Comparison of ENCODE assay signal across 8 cellular contexts in genomic region chr9:33473216-33473615, GRCh38. TPM values are rescaled to one million over a fixed set of nuclear protein-coding genes. Genes with fewer than 3 reads are reported as not detected.
DNase-seq lines count a peak whose midpoint lies in the region; ATAC-seq, FAIRE-seq and TF ChIP-seq lines count a peak whose summit lies in the region.

No MANE protein-coding gene starts in this region.

- WGBS in HepG2 (ENCODE audit: low lambda C conversion rate) = 1% methylated on average over 12 of the region's 14 CpGs
- 0 to 1% methylated on average over 13 to 14 of the region's 14 CpGs for WGBS in tibial nerve, 2 donors

- H3K79me2 ChIP-seq in astrocyte (ENCODE audit: insufficient read depth, low read length) (peaks cover 40% of the 10 kb centered on the region), HepG2 (ENCODE audit: insufficient read depth, low read length) (peaks cover 18% of the 10 kb centered on the region)

- peaks cover 28% of the 10 kb centered on the region for H4K20me1 ChIP-seq in astrocyte (ENCODE audit: insufficient read depth, low read length)
- H4K20me1 ChIP-seq in HepG2 (ENCODE audit: insufficient read depth, low read length) = no peaks in the 10 kb centered on the region

- H3K4me1 Mint-ChIP-seq in activated CD4-positive, alpha-beta T cell treated with anti-CD3 and anti-CD28 coated beads for 36 hours = peaks cover 22% of the 10 kb centered on the region
- H3K4me1 Mint-ChIP-seq in astrocyte (ENCODE audit: low read depth, unreplicated experiment) = peaks cover 11% of the 10 kb centered on the region

- H3K9ac ChIP-seq in astrocyte (ENCODE audit: low read length) (peak overlapping the region; percentile 89), HepG2 (ENCODE audit: insufficient read depth, low read depth, low read length) (peak overlapping the region; percentile 79)

- H3K27me3 ChIP-seq in astrocyte (ENCODE audit: insufficient read depth, low read length) (no peaks in the 10 kb centered on the region), HepG2 (ENCODE audit: control insufficient read depth in 1 of 2, insufficient read depth in 2 of 2, low read length in 2 of 2) (no peaks in the 10 kb centered on the region; a peak in 1 of 5 replicates), tibial nerve (no peaks in the 10 kb centered on the region)

- H3K27ac Mint-ChIP-seq in activated CD4-positive, alpha-beta T cell treated with anti-CD3 and anti-CD28 coated beads for 36 hours = peak overlapping the region; percentile 95
- H3K27ac Mint-ChIP-seq in astrocyte (ENCODE audit: unreplicated experiment) = peak overlapping the region; percentile 96

- peak overlapping the region; percentile 100 for H3K4me3 Mint-ChIP-seq in activated CD4-positive, alpha-beta T cell treated with anti-CD3 and anti-CD28 coated beads for 36 hours
- peak overlapping the region; percentile 100 for H3K4me3 Mint-ChIP-seq in astrocyte (ENCODE audit: unreplicated experiment)

- in situ Hi-C loops in HepG2 (cut with HindIII; ENCODE audit: extremely low pct_ligation_motif_present, low pct_unique_long_range_greater_than_20kb) = no loop called here

- no peak for TF ChIP-seq EP300 in HepG2 (IDR thresholded peaks at IDR 0.05; ENCODE audit: low read depth in 2 of 2, low read length in 2 of 2)
- TF ChIP-seq EP300 in HepG2 (CRISPR knock-in tag; IDR thresholded peaks at IDR 0.05; ENCODE audit: borderline replicate concordance) = no peak
- TF ChIP-seq EP300 in tibial nerve (IDR thresholded peaks at IDR 0.05) = no peak

- POLR2A ChIA-PET in activated CD4-positive, alpha-beta T cell treated with anti-CD3 and anti-CD28 coated beads for 36 hours (lab: Charles Lee) = interaction anchor here (0.7 to 1.6 kb wide), 9 partner anchors 9 to 448 kb away, joined by 3 to 11 read pairs (median 3); partner anchors contain the start of genes AQP3 and DNAJA1
- POLR2A ChIA-PET in HepG2 (lab: Yijun Ruan, JAX) = interaction anchor here (0.8 to 2.9 kb wide), 21 partner anchors 9 to 209 kb away, joined by 3 to 17 read pairs (median 5); partner anchors contain the start of genes AQP3, BAG1, CHMP5 and NFX1

- H2AFZ ChIP-seq in astrocyte (ENCODE audit: low read depth, low read length) = peak overlapping the region; percentile 75
- H2AFZ ChIP-seq in HepG2 (ENCODE audit: low read length) = no peak overlapping the region

- no peaks in the 10 kb centered on the region for H3K27me3 Mint-ChIP-seq in activated CD4-positive, alpha-beta T cell treated with anti-CD3 and anti-CD28 coated beads for 36 hours
- no peaks in the 10 kb centered on the region for H3K27me3 Mint-ChIP-seq in astrocyte (ENCODE audit: low read depth, unreplicated experiment)

- DNase-seq in activated CD4-positive, alpha-beta T cell treated with anti-CD3 and anti-CD28 coated beads for 36 hours = no peak
- DNase-seq in activated CD4-positive, alpha-beta T cell treated with anti-CD3 and anti-CD28 coated beads, Interleukin-2, amount 50 U/mL, for 1 hour = no peak
- DNase-seq in astrocyte (ENCODE audit: low read depth) (no peak), HepG2 (ENCODE audit: low spot score) (no peak), tibial nerve (ENCODE audit: low spot score in 2 of 2) (no peak), GF-D8 (lab: John Stamatoyannopoulos, UW) (no peak), pons (ENCODE audit: low spot score) (no peak)

- H3K36me3 ChIP-seq in astrocyte (ENCODE audit: insufficient read depth, low read length) (peaks cover 25% of the 10 kb centered on the region), HepG2 (replicated peaks in 1 of 2; ENCODE audit: control insufficient read depth in 1 of 2, insufficient read depth in 2 of 2, low read length in 2 of 2) (peaks cover 18 to 31% of the 10 kb centered on the region in 2 experiments; a peak in 4 of 5 replicates), tibial nerve (peaks cover 0 to 49% (median 17%) of the 10 kb centered on the region in 3 donors)

- TF ChIP-seq POLR2A in HepG2 (IDR thresholded peaks at IDR 0.05; ENCODE audit: insufficient read depth in 1 of 2, low read depth in 2 of 2, low read length in 2 of 2) = no peak
- TF ChIP-seq POLR2A in tibial nerve (IDR thresholded peaks at IDR 0.05) = no peak

- no peak for ATAC-seq in activated CD4-positive, alpha-beta T cell treated with anti-CD3 and anti-CD28 coated beads for 36 hours
- ATAC-seq in HepG2 = peak; percentile 26
- ATAC-seq in GM21737 (IDR thresholded peaks at IDR 0.05; ENCODE audit: unreplicated experiment) = no peak

- H3K27ac ChIP-seq in astrocyte (ENCODE audit: low read depth, low read length) (peak overlapping the region; percentile 52), HepG2 (ENCODE audit: extremely low read length, insufficient read depth, low read length) (peak overlapping the region; percentile 30), tibial nerve (peak overlapping the region; percentile 16 to 87 (median 34))

- FAIRE-seq in astrocyte (lab: Jason Lieb, UNC) (no peak), HepG2 (lab: Jason Lieb, UNC) (no peak)

- H3K4me1 ChIP-seq in astrocyte (ENCODE audit: insufficient read depth, low read length) (peaks cover 24% of the 10 kb centered on the region), HepG2 (ENCODE audit: insufficient read depth, low read length) (peaks cover 17% of the 10 kb centered on the region), tibial nerve (peaks cover 0 to 23% (median 13%) of the 10 kb centered on the region in 4 donors)

- H3K4me2 ChIP-seq in astrocyte (ENCODE audit: low read length) (peak overlapping the region; percentile 98), HepG2 (ENCODE audit: low read depth, low read length) (peak overlapping the region; percentile 92)

- TSS peak; percentile 79 for BruUV-seq in HepG2 (replicated peaks; lab: Mats Ljungman, UMichigan)

- CTCF ChIA-PET in activated CD4-positive, alpha-beta T cell treated with anti-CD3 and anti-CD28 coated beads for 36 hours (lab: Charles Lee) = interaction anchor here (0.7 to 3.5 kb wide), 19 partner anchors 13 to 406 kb away, joined by 3 to 27 read pairs (median 5); partner anchors contain the start of gene AQP3
- CTCF ChIA-PET in HepG2 (lab: Yijun Ruan, JAX; ENCODE audit: low intra/inter-chr PET ratio, low total read pairs) = no interaction called here

- H3K36me3 Mint-ChIP-seq in activated CD4-positive, alpha-beta T cell treated with anti-CD3 and anti-CD28 coated beads for 36 hours (ENCODE audit: low read depth) = peaks cover 34% of the 10 kb centered on the region
- peaks cover 14% of the 10 kb centered on the region for H3K36me3 Mint-ChIP-seq in astrocyte (ENCODE audit: low read depth, unreplicated experiment)

- no peaks in the 10 kb centered on the region for H3K9me3 Mint-ChIP-seq in activated CD4-positive, alpha-beta T cell treated with anti-CD3 and anti-CD28 coated beads for 36 hours (ENCODE audit: low read depth)
- no peaks in the 10 kb centered on the region for H3K9me3 Mint-ChIP-seq in astrocyte (ENCODE audit: unreplicated experiment)

- no peak for TF ChIP-seq RAD21 in HepG2 (CRISPR knock-in tag; IDR thresholded peaks at IDR 0.05)

- no peaks in the 10 kb centered on the region for H3K9me3 ChIP-seq in astrocyte (ENCODE audit: insufficient read depth, low read depth, low read length)
- no peaks in the 10 kb centered on the region for H3K9me3 ChIP-seq in HepG2 (ENCODE audit: low read length)
- no peaks in the 10 kb centered on the region for H3K9me3 ChIP-seq in tibial nerve

- no peak for TF ChIP-seq CTCF in astrocyte (IDR thresholded peaks at IDR 0.05; ENCODE audit: insufficient read depth, low read depth, low read length)
- no peak for TF ChIP-seq CTCF in HepG2 (CRISPR knock-in tag; IDR thresholded peaks at IDR 0.05)
- TF ChIP-seq CTCF in tibial nerve (IDR thresholded peaks at IDR 0.05) = no peak

- peak overlapping the region; percentile 97 for H3K4me3 ChIP-seq in astrocyte (ENCODE audit: insufficient read depth, low read depth, low read length)
- H3K4me3 ChIP-seq in HepG2 (replicated peaks in 1 of 3; ENCODE audit: insufficient read depth in 1 of 3, low read depth in 2 of 3, low read length in 3 of 3) = peak overlapping the region; percentile 69 to 93 (median 86)
- H3K4me3 ChIP-seq in tibial nerve = peak overlapping the region; percentile 62 to 84 (median 80)

- intact Hi-C loops in activated CD4-positive, alpha-beta T cell treated with anti-CD3 and anti-CD28 coated beads for 36 hours (cut with DNase I, micrococcal nuclease) = loop anchor here (1.0 to 10.0 kb wide), 7 partner anchors 26 to 702 kb away; partner anchors contain the start of genes AQP3 (in 2 of the 2), B4GALT1 (in 1 of the 2), BAG1 (in 1 of the 2) and NFX1 (in 1 of the 2)
- intact Hi-C loops in HepG2 (cut with micrococcal nuclease; ENCODE audit: unreplicated experiment) = loop anchor here (2.0 kb wide), 1 partner anchor 182 kb away; the partner anchor contains the start of gene NFX1

RNA-seq across cellular contexts. Expression of gene NOL6, which starts 0.5 kb away (rescaled TPM):
- 10 to 100 TPM; 39.0 to 39.4 TPM for total RNA-seq in activated CD4-positive, alpha-beta T cell treated with anti-CD3 and anti-CD28 coated beads for 36 hours
- total RNA-seq in astrocyte (57.2 and 60.1 TPM in 2 replicates), HepG2 (2016; rRNA removed; fragmentation: Illumina TruSeq; extraction: Trizol) (28.6 and 30.2 TPM in 2 replicates), tibial nerve (10 to 100 TPM; 25.7 to 37.2 (median 27.9) TPM)
- total RNA-seq in HepG2 (2016; cell fraction: cytosol; rRNA removed; fragmentation: Illumina TruSeq; extraction: Trizol; ENCODE audit: low read depth) = 2.8 and 3.9 TPM in 2 replicates
- total RNA-seq in HepG2 (2016; cell fraction: insoluble cytoplasmic fraction; rRNA removed; fragmentation: Illumina TruSeq; extraction: Trizol) = 22.1 and 31.4 TPM in 2 replicates
- 9.8 and 10.2 TPM in 2 replicates for total RNA-seq in HepG2 (2016; cell fraction: membrane; rRNA removed; fragmentation: Illumina TruSeq; extraction: Trizol)
- total RNA-seq in HepG2 (2016; cell fraction: nucleus; rRNA removed; fragmentation: Illumina TruSeq; extraction: Trizol) = 23.4 and 29.5 TPM in 2 replicates
- polyA plus RNA-seq in HepG2 (2011; rRNA removed) = 17.0 and 23.0 TPM in 2 replicates
- polyA plus RNA-seq in HepG2 (2011; cell fraction: cytosol; rRNA removed) = 9.7 and 9.8 TPM in 2 replicates
- 48.7 and 50.3 TPM in 2 replicates for polyA plus RNA-seq in HepG2 (2011; cell fraction: nucleus; rRNA removed)
- 14.2 and 17.1 TPM in 2 replicates for polyA plus RNA-seq in HepG2 (2012)
- polyA plus RNA-seq in HepG2 (2016; cell fraction: cytosol; fragmentation: Illumina TruSeq; extraction: Trizol; ENCODE audit: low read depth) = 2.5 and 2.9 TPM in 2 replicates
- polyA plus RNA-seq in HepG2 (2016; cell fraction: insoluble cytoplasmic fraction; fragmentation: Illumina TruSeq; extraction: Trizol; ENCODE audit: low read depth) = 22.0 and 27.2 TPM in 2 replicates
- 5.3 and 7.6 TPM in 2 replicates for polyA plus RNA-seq in HepG2 (2016; cell fraction: membrane; fragmentation: Illumina TruSeq; extraction: Trizol; ENCODE audit: low read depth)
- 49.3 and 51.6 TPM in 2 replicates for polyA plus RNA-seq in HepG2 (2016; cell fraction: nucleus; fragmentation: Illumina TruSeq; extraction: Trizol; ENCODE audit: insufficient read depth, low read depth)
- 38.5 and 95.8 TPM in 2 replicates for polyA minus RNA-seq in HepG2 (2011; rRNA and poly(A)+ RNA removed; ENCODE audit: low replicate concordance)
- polyA minus RNA-seq in HepG2 (2011; cell fraction: cytosol; rRNA and poly(A)+ RNA removed) = 10.8 and 11.3 TPM in 2 replicates
- 26.0 and 29.8 TPM in 2 replicates for polyA minus RNA-seq in HepG2 (2011; cell fraction: nucleus; rRNA and poly(A)+ RNA removed)

RNA-seq across cellular contexts. Expression of gene AQP3, which starts 25.8 kb away (rescaled TPM):
- 10 to 100 TPM in 1 of 2 experiments, 1 to 10 TPM in 1; 8.5 to 11.3 TPM for total RNA-seq in activated CD4-positive, alpha-beta T cell treated with anti-CD3 and anti-CD28 coated beads for 36 hours
- 3.2 and 4.6 TPM in 2 replicates for total RNA-seq in astrocyte
- total RNA-seq in HepG2 (2016; rRNA removed; fragmentation: Illumina TruSeq; extraction: Trizol) = 0.87 and 1.4 TPM in 2 replicates
- total RNA-seq in HepG2 (2016; cell fraction: cytosol; rRNA removed; fragmentation: Illumina TruSeq; extraction: Trizol; ENCODE audit: low read depth) = 0.30 and 0.62 TPM in 2 replicates
- 0.73 and 1.5 TPM in 2 replicates for total RNA-seq in HepG2 (2016; cell fraction: insoluble cytoplasmic fraction; rRNA removed; fragmentation: Illumina TruSeq; extraction: Trizol)
- 0.65 and 0.99 TPM in 2 replicates for total RNA-seq in HepG2 (2016; cell fraction: membrane; rRNA removed; fragmentation: Illumina TruSeq; extraction: Trizol)
- total RNA-seq in HepG2 (2016; cell fraction: nucleus; rRNA removed; fragmentation: Illumina TruSeq; extraction: Trizol) = 1.2 and 1.3 TPM in 2 replicates
- polyA plus RNA-seq in HepG2 (2011; rRNA removed) = 5.5 and 12.2 TPM in 2 replicates
- 7.3 and 9.8 TPM in 2 replicates for polyA plus RNA-seq in HepG2 (2011; cell fraction: cytosol; rRNA removed)
- 8.4 and 11.9 TPM in 2 replicates for polyA plus RNA-seq in HepG2 (2011; cell fraction: nucleus; rRNA removed)
- polyA plus RNA-seq in HepG2 (2012) = 14.8 and 18.2 TPM in 2 replicates
- 0.33 and 0.46 TPM in 2 replicates for polyA plus RNA-seq in HepG2 (2016; cell fraction: cytosol; fragmentation: Illumina TruSeq; extraction: Trizol; ENCODE audit: low read depth)
- 0.59 and 0.63 TPM in 2 replicates for polyA plus RNA-seq in HepG2 (2016; cell fraction: insoluble cytoplasmic fraction; fragmentation: Illumina TruSeq; extraction: Trizol; ENCODE audit: low read depth)
- 0.94 and 1.2 TPM in 2 replicates for polyA plus RNA-seq in HepG2 (2016; cell fraction: membrane; fragmentation: Illumina TruSeq; extraction: Trizol; ENCODE audit: low read depth)
- 1.4 and 2.5 TPM in 2 replicates for polyA plus RNA-seq in HepG2 (2016; cell fraction: nucleus; fragmentation: Illumina TruSeq; extraction: Trizol; ENCODE audit: insufficient read depth, low read depth)
- polyA minus RNA-seq in HepG2 (2011; rRNA and poly(A)+ RNA removed; ENCODE audit: low replicate concordance) = 6.2 and 648 TPM in 2 replicates
- polyA minus RNA-seq in HepG2 (2011; cell fraction: cytosol; rRNA and poly(A)+ RNA removed) = 4.7 and 6.3 TPM in 2 replicates
- 2.0 and 2.7 TPM in 2 replicates for polyA minus RNA-seq in HepG2 (2011; cell fraction: nucleus; rRNA and poly(A)+ RNA removed)
- total RNA-seq in tibial nerve = 100 to 1,000 TPM in 2 of 4 donors, 10 to 100 TPM in 2; 41.1 to 200 (median 96.8) TPM

RNA-seq across cellular contexts. Expression of gene ANKRD18B, which starts 50.8 kb away (rescaled TPM):
- 1 to 10 TPM; 1.5 to 2.2 TPM for total RNA-seq in activated CD4-positive, alpha-beta T cell treated with anti-CD3 and anti-CD28 coated beads for 36 hours
- total RNA-seq in astrocyte (5.5 and 6.3 TPM in 2 replicates), HepG2 (2016; rRNA removed; fragmentation: Illumina TruSeq; extraction: Trizol) (1.2 and 1.4 TPM in 2 replicates), tibial nerve (not detected)
- not detected in 2 replicates for total RNA-seq in HepG2 (2016; cell fraction: cytosol; rRNA removed; fragmentation: Illumina TruSeq; extraction: Trizol; ENCODE audit: low read depth)
- total RNA-seq in HepG2 (2016; cell fraction: insoluble cytoplasmic fraction; rRNA removed; fragmentation: Illumina TruSeq; extraction: Trizol) = 0.36 and 0.61 TPM in 2 replicates
- 0.34 TPM in 1 of 2 replicates, not detected in the other for total RNA-seq in HepG2 (2016; cell fraction: membrane; rRNA removed; fragmentation: Illumina TruSeq; extraction: Trizol)
- total RNA-seq in HepG2 (2016; cell fraction: nucleus; rRNA removed; fragmentation: Illumina TruSeq; extraction: Trizol) = 1.5 and 1.6 TPM in 2 replicates
- polyA plus RNA-seq in HepG2 (2011; rRNA removed) = 0.57 and 0.65 TPM in 2 replicates
- 0.30 TPM in 1 of 2 replicates, not detected in the other for polyA plus RNA-seq in HepG2 (2011; cell fraction: cytosol; rRNA removed)
- polyA plus RNA-seq in HepG2 (2011; cell fraction: nucleus; rRNA removed) = 1.0 and 1.3 TPM in 2 replicates
- polyA plus RNA-seq in HepG2 (2012) = 0.57 TPM in 1 of 2 replicates, not detected in the other
- polyA plus RNA-seq in HepG2 (2016; cell fraction: cytosol; fragmentation: Illumina TruSeq; extraction: Trizol; ENCODE audit: low read depth) = not detected in 2 replicates
- polyA plus RNA-seq in HepG2 (2016; cell fraction: insoluble cytoplasmic fraction; fragmentation: Illumina TruSeq; extraction: Trizol; ENCODE audit: low read depth) = 0.45 and 0.58 TPM in 2 replicates
- polyA plus RNA-seq in HepG2 (2016; cell fraction: membrane; fragmentation: Illumina TruSeq; extraction: Trizol; ENCODE audit: low read depth) = not detected in 2 replicates
- 0.96 and 1.1 TPM in 2 replicates for polyA plus RNA-seq in HepG2 (2016; cell fraction: nucleus; fragmentation: Illumina TruSeq; extraction: Trizol; ENCODE audit: insufficient read depth, low read depth)
- polyA minus RNA-seq in HepG2 (2011; rRNA and poly(A)+ RNA removed; ENCODE audit: low replicate concordance) = 13.4 TPM in 1 of 2 replicates, not detected in the other
- polyA minus RNA-seq in HepG2 (2011; cell fraction: cytosol; rRNA and poly(A)+ RNA removed) = not detected in 2 replicates
- polyA minus RNA-seq in HepG2 (2011; cell fraction: nucleus; rRNA and poly(A)+ RNA removed) = 2.6 and 5.5 TPM in 2 replicates
